24 cellular contexts compared by ENCODE assay signal in genomic region chr5:28284788-28285187, GRCh38.
DNase-seq lines count a peak whose midpoint lies in the region; ATAC-seq, FAIRE-seq and TF ChIP-seq lines count a peak whose summit lies in the region.
"Had no signal": no experiment of that assay in that cellular context is flagged by ENCODE, and none has a peak within 500 bp of the region (broad histone marks: within the 10 kb centered on the region; RNA-seq: fewer than 3 reads in every experiment).

No MANE protein-coding gene starts in this region.

- no peak for FAIRE-seq in HepG2 (lab: Jason Lieb, UNC)
- no peak for FAIRE-seq in K562 (lab: Jason Lieb, UNC)
- FAIRE-seq: A204.1, D721Med, GM12891, GM18507 had no signal

- H3F3A ChIP-seq in GM23248 (ENCODE audit: insufficient read depth): no peaks in the 10 kb centered on the region

- H3K9ac ChIP-seq in HepG2 (ENCODE audit: insufficient read depth, low read depth, low read length) (no peak overlapping the region), K562 (ENCODE audit: insufficient read depth in 1 of 2, low read depth in 2 of 2, low read length in 2 of 2) (no peak overlapping the region), GM23248 (no peak overlapping the region)
- H3K9ac ChIP-seq: BLaER1 treated with 17β-estradiol and CSF1 and Interleukin-3, amounts not matched to agents 10 nM and 100 nM had no signal

- TF ChIP-seq EP300 in HepG2 (IDR thresholded peaks at IDR 0.05; ENCODE audit: low read depth in 2 of 2, low read length in 2 of 2) (no peak), HepG2 (CRISPR knock-in tag; IDR thresholded peaks at IDR 0.05; ENCODE audit: borderline replicate concordance) (no peak), K562 (IDR thresholded peaks at IDR 0.05; ENCODE audit: low read length) (no peak)

- no peaks in the 10 kb centered on the region for H3K9me2 ChIP-seq in GM23248 (ENCODE audit: insufficient read depth)

- CTCF ChIA-PET in HepG2 (lab: Yijun Ruan, JAX; ENCODE audit: low intra/inter-chr PET ratio, low total read pairs): no interaction called here
- CTCF ChIA-PET in K562 (lab: Yijun Ruan, JAX; ENCODE audit: low intra/inter-chr PET ratio): no interaction called here

- DNase-seq in HepG2 (ENCODE audit: low spot score) (no peak), right lobe of liver (no peak), NCI-H146 treated with DMSO at 0.1 percent for 48 hours (lab: John Stamatoyannopoulos, UW; ENCODE audit: unreplicated experiment) (peak; percentile 22), K562 (ENCODE audit: extremely low read depth in 1 of 4, low spot score in 3 of 4) (no peak), SW480 (ENCODE audit: low spot score) (no peak), GM23248 (no peak)
- DNase-seq: ACHN; AML-193; BE2C; CD4-positive, alpha-beta T cell; CD8-positive, alpha-beta memory T cell; DMS 273 treated with DMSO at 0.1 percent for 48 hours; DMS79; GF-D8; GOT3; H7; HCEC 1CT had no signal

- H3K36me3 ChIP-seq in HepG2 (replicated peaks in 1 of 2; ENCODE audit: control insufficient read depth in 1 of 2, insufficient read depth in 2 of 2, low read length in 2 of 2) (no peaks in the 10 kb centered on the region), right lobe of liver (no peaks in the 10 kb centered on the region), K562 (ENCODE audit: control insufficient read depth, insufficient read depth, low read length) (no peaks in the 10 kb centered on the region), GM23248 (ENCODE audit: low read depth) (no peaks in the 10 kb centered on the region)
- H3K36me3 ChIP-seq: BE2C; BLaER1 treated with 17β-estradiol and CSF1 and Interleukin-3, amounts not matched to agents 10 nM and 100 nM had no signal

- H3K4me2 ChIP-seq in HepG2 (ENCODE audit: low read depth, low read length): no peak overlapping the region
- no peak overlapping the region for H3K4me2 ChIP-seq in K562 (ENCODE audit: insufficient read depth, low read length)
- no peak overlapping the region for H3K4me2 ChIP-seq in GM23248 (ENCODE audit: unreplicated experiment)
- H3K4me2 ChIP-seq: BLaER1 treated with 17β-estradiol and CSF1 and Interleukin-3, amounts not matched to agents 10 nM and 100 nM had no signal

- H3K9me3 ChIP-seq in HepG2 (ENCODE audit: low read length): no peaks in the 10 kb centered on the region
- H3K9me3 ChIP-seq in right lobe of liver: no peaks in the 10 kb centered on the region
- no peaks in the 10 kb centered on the region for H3K9me3 ChIP-seq in K562 (replicated peaks; ENCODE audit: control insufficient read depth, insufficient read depth, low read depth, low read length)
- no peaks in the 10 kb centered on the region for H3K9me3 ChIP-seq in GM23248 (ENCODE audit: low read depth)
- H3K9me3 ChIP-seq: BE2C; BLaER1 treated with 17β-estradiol and CSF1 and Interleukin-3, amounts not matched to agents 10 nM and 100 nM had no signal

- in situ Hi-C loops in HepG2 (cut with HindIII; ENCODE audit: extremely low pct_ligation_motif_present, low pct_unique_long_range_greater_than_20kb): no loop called here
- in situ Hi-C loops in K562 (cut with MboI): no loop called here
- in situ Hi-C loops in GM23248 (cut with MboI): no loop called here

- no peaks in the 10 kb centered on the region for H4K20me1 ChIP-seq in HepG2 (ENCODE audit: insufficient read depth, low read length)
- H4K20me1 ChIP-seq in K562 (replicated peaks; ENCODE audit: control insufficient read depth, insufficient read depth, low read length): no peaks in the 10 kb centered on the region
- no peaks in the 10 kb centered on the region for H4K20me1 ChIP-seq in GM23248 (ENCODE audit: insufficient read depth)
- H4K20me1 ChIP-seq: BLaER1 treated with 17β-estradiol and CSF1 and Interleukin-3, amounts not matched to agents 10 nM and 100 nM had no signal

- H3K27me3 ChIP-seq in HepG2 (ENCODE audit: control insufficient read depth in 1 of 2, insufficient read depth in 2 of 2, low read length in 2 of 2) (no peaks in the 10 kb centered on the region), right lobe of liver (no peaks in the 10 kb centered on the region), K562 (ENCODE audit: control insufficient read depth in 2 of 2, insufficient read depth in 2 of 2, low read length in 2 of 2) (no peaks in the 10 kb centered on the region), GM23248 (replicated peaks; ENCODE audit: insufficient read depth) (no peaks in the 10 kb centered on the region)
- H3K27me3 ChIP-seq: BE2C; BLaER1 treated with 17β-estradiol and CSF1 and Interleukin-3, amounts not matched to agents 10 nM and 100 nM had no signal

- POLR2A ChIA-PET in HepG2 (lab: Yijun Ruan, JAX) (no interaction called here), K562 (lab: Yijun Ruan, JAX) (no interaction called here)

- H3K4me3 ChIP-seq in HepG2 (replicated peaks in 1 of 3; ENCODE audit: insufficient read depth in 1 of 3, low read depth in 2 of 3, low read length in 3 of 3): no peak overlapping the region
- H3K4me3 ChIP-seq in right lobe of liver: no peak overlapping the region
- no peak overlapping the region for H3K4me3 ChIP-seq in K562
- H3K4me3 ChIP-seq in GM23248: no peak overlapping the region
- H3K4me3 ChIP-seq: BLaER1 treated with 17β-estradiol and CSF1 and Interleukin-3, amounts not matched to agents 10 nM and 100 nM had no signal

- H3K4me1 ChIP-seq in HepG2 (ENCODE audit: insufficient read depth, low read length) (no peaks in the 10 kb centered on the region), right lobe of liver (no peaks in the 10 kb centered on the region), K562 (replicated peaks in 1 of 2; ENCODE audit: control insufficient read depth in 2 of 2, insufficient read depth in 2 of 2, low read length in 2 of 2) (no peaks in the 10 kb centered on the region), GM23248 (ENCODE audit: insufficient read depth) (no peaks in the 10 kb centered on the region)
- H3K4me1 ChIP-seq: BE2C; BLaER1 treated with 17β-estradiol and CSF1 and Interleukin-3, amounts not matched to agents 10 nM and 100 nM had no signal

- TF ChIP-seq POLR2A in HepG2 (IDR thresholded peaks at IDR 0.05; ENCODE audit: insufficient read depth in 1 of 2, low read depth in 2 of 2, low read length in 2 of 2) (no peak), right lobe of liver (IDR thresholded peaks at IDR 0.05) (no peak), K562 (conservative IDR thresholded peaks at IDR 0.05) (no peak)

- TF ChIP-seq CTCF in HepG2 (CRISPR knock-in tag; IDR thresholded peaks at IDR 0.05): no peak
- no peak for TF ChIP-seq CTCF in right lobe of liver (IDR thresholded peaks at IDR 0.05)
- no peak for TF ChIP-seq CTCF in K562 (IDR thresholded peaks at IDR 0.05 in 2 of 3, conservative IDR thresholded peaks at IDR 0.05 in 1 of 3; ENCODE audit: insufficient read depth in 2 of 3, low read depth in 1 of 3, low read length in 3 of 3)

- no peaks in the 10 kb centered on the region for H3K79me2 ChIP-seq in HepG2 (ENCODE audit: insufficient read depth, low read length)
- no peaks in the 10 kb centered on the region for H3K79me2 ChIP-seq in K562 (ENCODE audit: control insufficient read depth, insufficient read depth, low read length)
- no peaks in the 10 kb centered on the region for H3K79me2 ChIP-seq in GM23248 (ENCODE audit: insufficient read depth)

- no peaks in the 10 kb centered on the region for H3K9me1 ChIP-seq in K562 (ENCODE audit: control insufficient read depth, insufficient read depth, low read length)

- H2AFZ ChIP-seq in HepG2 (ENCODE audit: low read length): no peak overlapping the region
- no peak overlapping the region for H2AFZ ChIP-seq in K562 (ENCODE audit: low read depth, low read length)
- no peak overlapping the region for H2AFZ ChIP-seq in GM23248

- ATAC-seq in HepG2 (no peak), right lobe of liver (no peak), K562 (no peak), HG03045 (IDR thresholded peaks at IDR 0.05; ENCODE audit: unreplicated experiment) (no peak)

- WGBS in HepG2 (ENCODE audit: low lambda C conversion rate): 0% methylated on average over 2 of the region's 2 CpGs
- 57% methylated on average over 2 of the region's 2 CpGs for WGBS in right lobe of liver (ENCODE audit: insufficient coverage, low coverage, low lambda C conversion rate, missing lambda C conversion rate)
- 0% methylated on average over 2 of the region's 2 CpGs for WGBS in K562 (ENCODE audit: insufficient coverage, low coverage, missing lambda C conversion rate)
- WGBS in GM23248 (ENCODE audit: low coverage in 1 of 2, low lambda C conversion rate in 2 of 2, missing lambda C conversion rate in 2 of 2), 2 experiments: 19% methylated on average over 2 of the region's 2 CpGs

- intact Hi-C loops in HepG2 (cut with micrococcal nuclease; ENCODE audit: unreplicated experiment) (no loop called here), right lobe of liver (cut with DNase I) (no loop called here), K562 (cut with micrococcal nuclease) (no loop called here)

- H3K27ac ChIP-seq in HepG2 (ENCODE audit: extremely low read length, insufficient read depth, low read length) (no peak overlapping the region), right lobe of liver (no peak overlapping the region), K562 (ENCODE audit: extremely low read depth, low read depth, low read length) (no peak overlapping the region), GM23248 (no peak overlapping the region)
- H3K27ac ChIP-seq: 22Rv1; BLaER1 treated with 17β-estradiol and CSF1 and Interleukin-3, amounts not matched to agents 10 nM and 100 nM had no signal

- BruUV-seq in HepG2 (replicated peaks; lab: Mats Ljungman, UMichigan) (no TSS peak), K562 (replicated peaks; lab: Mats Ljungman, UMichigan) (no TSS peak)

- TF ChIP-seq RAD21 in HepG2 (CRISPR knock-in tag; IDR thresholded peaks at IDR 0.05): no peak
- no peak for TF ChIP-seq RAD21 in K562 (CRISPR knock-in tag; conservative IDR thresholded peaks at IDR 0.05 in 1 of 2, IDR thresholded peaks at IDR 0.05 in 1 of 2)

TF ChIP-seq in HepG2, 621 proteins besides CTCF, POLR2A, EP300 and RAD21:
- TF ChIP-seq MAFF (IDR thresholded peaks at IDR 0.05; ENCODE audit: low read depth, low read length): peak; percentile 68
- no peak for TF ChIP-seq HMG20A (CRISPR knock-in tag; IDR thresholded peaks at IDR 0.05; ENCODE audit: borderline replicate concordance)
- TF ChIP-seq MAFK (conservative IDR thresholded peaks at IDR 0.05 in 1 of 2, IDR thresholded peaks at IDR 0.05 in 1 of 2; ENCODE audit: low read length in 2 of 2): peak; percentile 63 to 80

TF ChIP-seq in K562, 482 proteins besides CTCF, POLR2A, EP300 and RAD21 (continues in another document):
- TF ChIP-seq E2F3 (CRISPR knock-in tag; IDR thresholded peaks at IDR 0.05): no peak
- 0 out of 2 replicates have a peak, but pooled peaks have one; percentile 29 for TF ChIP-seq MAFK (IDR thresholded peaks at IDR 0.05; ENCODE audit: low read length)
- 0 out of 2 replicates have a peak, but pooled peaks have one; percentile 23 for TF ChIP-seq C11orf30 (IDR thresholded peaks at IDR 0.05; ENCODE audit: low read depth)
- no peak for TF ChIP-seq E2F1 (CRISPR knock-in tag; IDR thresholded peaks at IDR 0.05)

Comparison
In these comparisons a context has a peak if more than half of its experiments do, and no peak if none do; other contexts are left out.
1. Of the 241 proteins assayed by ChIP-seq in both HepG2 and K562: peak only in HepG2: none; only in K562: MAFG; in both: MAFF and MAFK; in neither: 238.